8 cellular contexts compared by ENCODE assay signal in genomic region chr7:152675761-152676636, GRCh38. TPM values are rescaled to one million over a fixed set of nuclear protein-coding genes. Genes with fewer than 3 reads are reported as not detected.
DNase-seq lines count a peak whose midpoint lies in the region; FAIRE-seq and TF ChIP-seq lines count a peak whose summit lies in the region.

TSS of gene XRCC2 (minus strand) at chr7:152676141. CDS start at chr7:152676079, 62 bp downstream.

- peak within 1 kb of the TSS; percentile 95 for H3K4me2 ChIP-seq in MM.1S (ENCODE audit: low read depth, low read length)

- H3K27ac ChIP-seq in MM.1S (ENCODE audit: low read length) (peak within 1 kb of the TSS; percentile 68; the same call in 1 of the 2 replicates), stomach (peak within 1 kb of the TSS; percentile 83 to 89 (median 88))

- TF ChIP-seq POLR2A in stomach (IDR thresholded peaks at IDR 0.05), result peak in 1 of 4 donors; percentile 65

- peak within 1 kb of the TSS; percentile 86 for H2AFZ ChIP-seq in MM.1S (ENCODE audit: low read length)

- TF ChIP-seq CTCF in MM.1S (IDR thresholded peaks at IDR 0.05; ENCODE audit: low read length), result no peak
- no peak for TF ChIP-seq CTCF in foreskin fibroblast (IDR thresholded peaks at IDR 0.05; ENCODE audit: low read depth, low read length)
- no peak for TF ChIP-seq CTCF in neural crest cell (conservative IDR thresholded peaks at IDR 0.05)
- no peak for TF ChIP-seq CTCF in stomach (IDR thresholded peaks at IDR 0.05)

- peaks cover 47% of the 10 kb centered on the region for H3K79me2 ChIP-seq in MM.1S (ENCODE audit: low read length)

- H3K4me1 ChIP-seq in MM.1S (ENCODE audit: low read length) (peaks cover 6% of the 10 kb centered on the region), stomach (peaks cover 0 to 20% (median 14%) of the 10 kb centered on the region in 4 donors)

- H3K36me3 ChIP-seq in MM.1S (replicated peaks; ENCODE audit: insufficient read depth, low read length), result no peaks in the 10 kb centered on the region
- H3K36me3 ChIP-seq in stomach, result no peaks in the 10 kb centered on the region

- no peaks in the 10 kb centered on the region for H3K9me2 ChIP-seq in MM.1S (replicated peaks; ENCODE audit: insufficient read depth, low read length)

- H3K36me3 Mint-ChIP-seq in neural crest cell (ENCODE audit: low read depth), result peaks cover 2% of the 10 kb centered on the region

- peaks cover 11% of the 10 kb centered on the region for H3F3A ChIP-seq in MM.1S (ENCODE audit: insufficient read depth, low read length)

- no peaks in the 10 kb centered on the region for H4K20me1 ChIP-seq in MM.1S (ENCODE audit: insufficient read depth, low read length)

- peak within 1 kb of the TSS; percentile 92 for H3K4me3 Mint-ChIP-seq in neural crest cell

- H3K9ac ChIP-seq in MM.1S (ENCODE audit: low read length), result peak within 1 kb of the TSS; percentile 83

- FAIRE-seq in G401.6 (lab: Jason Lieb, UNC), result peak; percentile 54

- H3K9me3 ChIP-seq in MM.1S (replicated peaks; ENCODE audit: insufficient read depth, low read length) (no peaks in the 10 kb centered on the region), stomach (no peaks in the 10 kb centered on the region)

- peak within 1 kb of the TSS; percentile 69 for H3K4me3 ChIP-seq in MM.1S (ENCODE audit: low read length)
- peak within 1 kb of the TSS; percentile 69 to 84 for H3K4me3 ChIP-seq in foreskin fibroblast (ENCODE audit: low read depth in 1 of 2, low read length in 2 of 2)
- H3K4me3 ChIP-seq in stomach, result peak within 1 kb of the TSS; percentile 64 to 97 (median 74)

- H3K9me3 Mint-ChIP-seq in neural crest cell, result no peaks in the 10 kb centered on the region

- DNase-seq in HCEC 1CT, result peak; percentile 88
- peak; percentile 97 for DNase-seq in MM.1S
- DNase-seq in SHP77 treated with DMSO at 0.1 percent for 48 hours (lab: John Stamatoyannopoulos, UW), result peak; percentile 65
- peak; percentile 98 for DNase-seq in activated effector memory CD4-positive, alpha-beta T cell treated with anti-CD3 and anti-CD28 coated beads, Interleukin-2, amount 50 U/mL, for 16 hours
- DNase-seq in foreskin fibroblast, result peak; percentile 83 to 95
- peak; percentile 96 for DNase-seq in neural crest cell (ENCODE audit: low read depth, low spot score)
- peak; percentile 94 for DNase-seq in stomach

- TF ChIP-seq EP300 in stomach (IDR thresholded peaks at IDR 0.05), result no peak

- 2 to 4% (median 3%) methylated on average over 47 to 62 of the region's 62 CpGs for whole genome bisulfite sequencing in stomach, 5 donors

- no peaks in the 10 kb centered on the region for H3K27me3 ChIP-seq in MM.1S (replicated peaks; ENCODE audit: insufficient read depth, low read length)
- H3K27me3 ChIP-seq in stomach, result no peaks in the 10 kb centered on the region

- peaks cover 27% of the 10 kb centered on the region for H3K4me1 Mint-ChIP-seq in neural crest cell

- H3K27ac Mint-ChIP-seq in neural crest cell (ENCODE audit: unreplicated experiment), result peak within 1 kb of the TSS; percentile 98

- H3K27me3 Mint-ChIP-seq in neural crest cell (ENCODE audit: low read depth), result no peaks in the 10 kb centered on the region

- intact Hi-C loops in stomach (cut with DNase I; ENCODE audit: low total_unique reads), result no loop called here

RNA-seq across cellular contexts. Expression of gene XRCC2, which starts in this region (rescaled TPM):
- total RNA-seq in neural crest cell, result 28.2 and 30.7 TPM in 2 replicates
- total RNA-seq in stomach, result 10 to 100 TPM in 1 of 5 donors, 1 to 10 TPM in 2, under 1 TPM in 2; 0.58 to 10.1 (median 1.8) TPM
- polyA plus RNA-seq in stomach, result under 1 TPM; 0.46 to 0.68 (median 0.50) TPM

Comparison
In these comparisons a context has a peak if more than half of its experiments do, and no peak if none do; other contexts are left out.
1. Peak in every context shown above with its lines: DNase-seq, H3K4me3 ChIP-seq and H3K27ac ChIP-seq.